In genomic region chr19:13024126-13024957, GRCh38 we compare ENCODE assay signal across 8 cellular contexts. TPM values are rescaled to one million over a fixed set of nuclear protein-coding genes. Genes with fewer than 3 reads are reported as not detected.
DNase-seq lines count a peak whose midpoint lies in the region; ATAC-seq, FAIRE-seq and TF ChIP-seq lines count a peak whose summit lies in the region.

No MANE protein-coding gene starts in this region.

- H3K9ac ChIP-seq in HepG2 (ENCODE audit: insufficient read depth, low read depth, low read length) = peak overlapping the region; percentile 46

- peak overlapping the region; percentile 98 for H3K27ac ChIP-seq in angular gyrus (ENCODE audit: low read depth, low read length)
- H3K27ac ChIP-seq in HepG2 (ENCODE audit: extremely low read length, insufficient read depth, low read length) = no peak overlapping the region

- peaks cover 15% of the 10 kb centered on the region for H3K4me1 Mint-ChIP-seq in activated T-cell treated with anti-CD3 and anti-CD28 coated beads, Interleukin-2, amount 50 U/mL, for 4 hours (ENCODE audit: low read depth)
- peaks cover 29% of the 10 kb centered on the region for H3K4me1 Mint-ChIP-seq in type B pancreatic cell (ENCODE audit: unreplicated experiment)

- peaks cover 34% of the 10 kb centered on the region for H3K27me3 Mint-ChIP-seq in activated T-cell treated with anti-CD3 and anti-CD28 coated beads, Interleukin-2, amount 50 U/mL, for 4 hours (ENCODE audit: low read depth)
- peaks cover 100% of the 10 kb centered on the region for H3K27me3 Mint-ChIP-seq in type B pancreatic cell

- no peaks in the 10 kb centered on the region for H3K9me3 Mint-ChIP-seq in activated T-cell treated with anti-CD3 and anti-CD28 coated beads, Interleukin-2, amount 50 U/mL, for 4 hours
- no peaks in the 10 kb centered on the region for H3K9me3 Mint-ChIP-seq in type B pancreatic cell

- H3K27ac Mint-ChIP-seq in type B pancreatic cell = peak overlapping the region; percentile 52

- peaks cover 33% of the 10 kb centered on the region for H3K79me2 ChIP-seq in HepG2 (ENCODE audit: insufficient read depth, low read length)

- H3K4me3 ChIP-seq in HepG2 (replicated peaks in 1 of 3; ENCODE audit: insufficient read depth in 1 of 3, low read depth in 2 of 3, low read length in 3 of 3) = peak overlapping the region in 1 of 3 experiments; percentile 12; a peak in 2 of 6 replicates

- H3K9me3 ChIP-seq in HepG2 (ENCODE audit: low read length) = no peaks in the 10 kb centered on the region

- TF ChIP-seq CTCF in HepG2 (CRISPR knock-in tag; IDR thresholded peaks at IDR 0.05) = no peak
- TF ChIP-seq CTCF in type B pancreatic cell (conservative IDR thresholded peaks at IDR 0.05) = no peak

- no peak for FAIRE-seq in HepG2 (lab: Jason Lieb, UNC)

- peak; percentile 38 to 43 for ATAC-seq in activated T-cell treated with anti-CD3 and anti-CD28 coated beads, Interleukin-2, amount 50 U/mL, for 4 hours
- ATAC-seq in HepG2 (no peak), HG03280 (IDR thresholded peaks at IDR 0.05; ENCODE audit: unreplicated experiment) (no peak)

- TF ChIP-seq EP300 in HepG2 (IDR thresholded peaks at IDR 0.05; ENCODE audit: low read depth in 2 of 2, low read length in 2 of 2) (no peak), HepG2 (CRISPR knock-in tag; IDR thresholded peaks at IDR 0.05; ENCODE audit: borderline replicate concordance) (no peak)

- H4K20me1 ChIP-seq in HepG2 (ENCODE audit: insufficient read depth, low read length) = no peaks in the 10 kb centered on the region

- no TSS peak for BruUV-seq in HepG2 (replicated peaks; lab: Mats Ljungman, UMichigan)

- DNase-seq in activated T-cell treated with anti-CD3 and anti-CD28 coated beads, Interleukin-2, amount 50 U/mL, for 4 hours = no peak
- DNase-seq in activated T-cell treated with anti-CD3 and anti-CD28 coated beads for 4 hours (no peak), HepG2 (ENCODE audit: low spot score) (no peak), type B pancreatic cell (ENCODE audit: extremely low spot score, unreplicated experiment) (no peak), mesenteric fat pad (ENCODE audit: low spot score) (no peak), NCI-H226 (no peak)

- H3K36me3 ChIP-seq in HepG2 (replicated peaks in 1 of 2; ENCODE audit: control insufficient read depth in 1 of 2, insufficient read depth in 2 of 2, low read length in 2 of 2) = peaks cover 1 to 21% of the 10 kb centered on the region in 2 experiments; a peak in 2 of 5 replicates

- 91% methylated on average over 37 of the region's 37 CpGs for WGBS in HepG2 (ENCODE audit: low lambda C conversion rate)

- no peak overlapping the region for H2AFZ ChIP-seq in HepG2 (ENCODE audit: low read length)

- no peak for TF ChIP-seq POLR2A in HepG2 (IDR thresholded peaks at IDR 0.05; ENCODE audit: insufficient read depth in 1 of 2, low read depth in 2 of 2, low read length in 2 of 2)

- peak overlapping the region; percentile 90 for H3K4me2 ChIP-seq in HepG2 (ENCODE audit: low read depth, low read length)

- intact Hi-C loops in HepG2 (cut with micrococcal nuclease; ENCODE audit: unreplicated experiment) = loop anchor here (5.0 kb wide), 1 partner anchor 38 kb away; no protein-coding TSS in a partner anchor

- peaks cover 10% of the 10 kb centered on the region for H3K36me3 Mint-ChIP-seq in activated T-cell treated with anti-CD3 and anti-CD28 coated beads, Interleukin-2, amount 50 U/mL, for 4 hours (ENCODE audit: insufficient read depth)
- H3K36me3 Mint-ChIP-seq in type B pancreatic cell = peaks cover 11% of the 10 kb centered on the region

- peak overlapping the region; percentile 11 for H3K4me3 Mint-ChIP-seq in activated T-cell treated with anti-CD3 and anti-CD28 coated beads, Interleukin-2, amount 50 U/mL, for 4 hours
- H3K4me3 Mint-ChIP-seq in type B pancreatic cell = peak overlapping the region; percentile 78

- no peaks in the 10 kb centered on the region for H3K27me3 ChIP-seq in HepG2 (ENCODE audit: control insufficient read depth in 1 of 2, insufficient read depth in 2 of 2, low read length in 2 of 2)

- H3K4me1 ChIP-seq in HepG2 (ENCODE audit: insufficient read depth, low read length) = peaks cover 87% of the 10 kb centered on the region

- no peak for TF ChIP-seq RAD21 in HepG2 (CRISPR knock-in tag; IDR thresholded peaks at IDR 0.05)

- POLR2A ChIA-PET in HepG2 (lab: Yijun Ruan, JAX) = interaction anchor here (0.9 to 3.6 kb wide), 2 partner anchors 26 to 37 kb away, joined by 3 to 31 read pairs; no protein-coding TSS in a partner anchor

- in situ Hi-C loops in HepG2 (cut with HindIII; ENCODE audit: extremely low pct_ligation_motif_present, low pct_unique_long_range_greater_than_20kb) = loop anchor here (5.0 kb wide), 2 partner anchors 37 to 38 kb away; no protein-coding TSS in a partner anchor

- CTCF ChIA-PET in HepG2 (lab: Yijun Ruan, JAX; ENCODE audit: low intra/inter-chr PET ratio, low total read pairs) = no interaction called here

TF ChIP-seq in HepG2, 621 proteins besides CTCF, POLR2A, EP300 and RAD21:
- TF ChIP-seq RBFOX2 (IDR thresholded peaks at IDR 0.05; ENCODE audit: low read depth, low read length) (peak; percentile 34; the same call in 1 of the 2 replicates), IRF9 (CRISPR knock-in tag; IDR thresholded peaks at IDR 0.05; ENCODE audit: borderline replicate concordance) (no peak), AGO2 (optimal IDR thresholded peaks at IDR 0.05; ENCODE audit: low read depth, low read length) (peak; percentile 78), ZBTB38 (CRISPR knock-in tag; IDR thresholded peaks at IDR 0.05) (peak; percentile 88)

RNA-seq across cellular contexts. Expression of gene NFIX, which starts 29.1 kb away (rescaled TPM):
- total RNA-seq in activated T-cell treated with anti-CD3 and anti-CD28 coated beads, Interleukin-2, amount 50 U/mL, for 4 hours = 10 to 100 TPM; 11.1 to 20.4 (median 16.1) TPM
- total RNA-seq in HepG2 (2016; rRNA removed; fragmentation: Illumina TruSeq; extraction: Trizol) = 5.4 and 5.6 TPM in 2 replicates
- total RNA-seq in HepG2 (2016; cell fraction: cytosol; rRNA removed; fragmentation: Illumina TruSeq; extraction: Trizol; ENCODE audit: low read depth) = 16.3 and 20.2 TPM in 2 replicates
- 4.6 and 4.7 TPM in 2 replicates for total RNA-seq in HepG2 (2016; cell fraction: insoluble cytoplasmic fraction; rRNA removed; fragmentation: Illumina TruSeq; extraction: Trizol)
- 6.7 and 9.2 TPM in 2 replicates for total RNA-seq in HepG2 (2016; cell fraction: membrane; rRNA removed; fragmentation: Illumina TruSeq; extraction: Trizol)
- 4.9 and 6.0 TPM in 2 replicates for total RNA-seq in HepG2 (2016; cell fraction: nucleus; rRNA removed; fragmentation: Illumina TruSeq; extraction: Trizol)
- polyA plus RNA-seq in HepG2 (2011; rRNA removed) = 3.0 and 3.4 TPM in 2 replicates
- 1.4 and 1.6 TPM in 2 replicates for polyA plus RNA-seq in HepG2 (2011; cell fraction: cytosol; rRNA removed)
- polyA plus RNA-seq in HepG2 (2011; cell fraction: nucleus; rRNA removed) = 11.0 and 14.0 TPM in 2 replicates
- 9.0 and 12.2 TPM in 2 replicates for polyA plus RNA-seq in HepG2 (2012)
- 0.70 and 0.93 TPM in 2 replicates for polyA plus RNA-seq in HepG2 (2016; cell fraction: cytosol; fragmentation: Illumina TruSeq; extraction: Trizol; ENCODE audit: low read depth)
- 8.8 and 11.9 TPM in 2 replicates for polyA plus RNA-seq in HepG2 (2016; cell fraction: insoluble cytoplasmic fraction; fragmentation: Illumina TruSeq; extraction: Trizol; ENCODE audit: low read depth)
- 3.1 and 4.9 TPM in 2 replicates for polyA plus RNA-seq in HepG2 (2016; cell fraction: membrane; fragmentation: Illumina TruSeq; extraction: Trizol; ENCODE audit: low read depth)
- polyA plus RNA-seq in HepG2 (2016; cell fraction: nucleus; fragmentation: Illumina TruSeq; extraction: Trizol; ENCODE audit: insufficient read depth, low read depth) = 14.6 and 14.7 TPM in 2 replicates
- 0.82 and 6.2 TPM in 2 replicates for polyA minus RNA-seq in HepG2 (2011; rRNA and poly(A)+ RNA removed; ENCODE audit: low replicate concordance)
- polyA minus RNA-seq in HepG2 (2011; cell fraction: cytosol; rRNA and poly(A)+ RNA removed) = 5.0 and 6.2 TPM in 2 replicates
- 6.8 and 7.7 TPM in 2 replicates for polyA minus RNA-seq in HepG2 (2011; cell fraction: nucleus; rRNA and poly(A)+ RNA removed)
- 4.2 and 12.4 TPM in 2 replicates for total RNA-seq in type B pancreatic cell (ENCODE audit: low replicate concordance)
- 166 TPM for total RNA-seq in mesenteric fat pad

RNA-seq across cellular contexts. Expression of gene DAND5, which starts 55.0 kb away (rescaled TPM):
- total RNA-seq in activated T-cell treated with anti-CD3 and anti-CD28 coated beads, Interleukin-2, amount 50 U/mL, for 4 hours = not detected
- not detected in 2 replicates for total RNA-seq in HepG2 (2016; rRNA removed; fragmentation: Illumina TruSeq; extraction: Trizol)
- not detected in 2 replicates for total RNA-seq in HepG2 (2016; cell fraction: cytosol; rRNA removed; fragmentation: Illumina TruSeq; extraction: Trizol; ENCODE audit: low read depth)
- not detected in 2 replicates for total RNA-seq in HepG2 (2016; cell fraction: insoluble cytoplasmic fraction; rRNA removed; fragmentation: Illumina TruSeq; extraction: Trizol)
- not detected in 2 replicates for total RNA-seq in HepG2 (2016; cell fraction: membrane; rRNA removed; fragmentation: Illumina TruSeq; extraction: Trizol)
- total RNA-seq in HepG2 (2016; cell fraction: nucleus; rRNA removed; fragmentation: Illumina TruSeq; extraction: Trizol) = not detected in 2 replicates
- polyA plus RNA-seq in HepG2 (2011; rRNA removed) = 0.04 TPM in 1 of 2 replicates, not detected in the other
- 0.03 and 0.04 TPM in 2 replicates for polyA plus RNA-seq in HepG2 (2011; cell fraction: cytosol; rRNA removed)
- 0.10 and 0.13 TPM in 2 replicates for polyA plus RNA-seq in HepG2 (2011; cell fraction: nucleus; rRNA removed)
- not detected in 2 replicates for polyA plus RNA-seq in HepG2 (2012)
- not detected in 2 replicates for polyA plus RNA-seq in HepG2 (2016; cell fraction: cytosol; fragmentation: Illumina TruSeq; extraction: Trizol; ENCODE audit: low read depth)
- polyA plus RNA-seq in HepG2 (2016; cell fraction: insoluble cytoplasmic fraction; fragmentation: Illumina TruSeq; extraction: Trizol; ENCODE audit: low read depth) = not detected in 2 replicates
- polyA plus RNA-seq in HepG2 (2016; cell fraction: membrane; fragmentation: Illumina TruSeq; extraction: Trizol; ENCODE audit: low read depth) = not detected in 2 replicates
- not detected in 2 replicates for polyA plus RNA-seq in HepG2 (2016; cell fraction: nucleus; fragmentation: Illumina TruSeq; extraction: Trizol; ENCODE audit: insufficient read depth, low read depth)
- polyA minus RNA-seq in HepG2 (2011; rRNA and poly(A)+ RNA removed; ENCODE audit: low replicate concordance) = 0.40 TPM in 1 of 2 replicates, not detected in the other
- polyA minus RNA-seq in HepG2 (2011; cell fraction: cytosol; rRNA and poly(A)+ RNA removed) = not detected in 2 replicates
- not detected in 2 replicates for polyA minus RNA-seq in HepG2 (2011; cell fraction: nucleus; rRNA and poly(A)+ RNA removed)
- total RNA-seq in type B pancreatic cell (ENCODE audit: low replicate concordance) = not detected in 2 replicates
- total RNA-seq in mesenteric fat pad = not detected

Comparison
In these comparisons a context has a peak if more than half of its experiments do, and no peak if none do; other contexts are left out.
1. ATAC-seq: peak in activated T-cell treated with anti-CD3 and anti-CD28 coated beads, Interleukin-2, amount 50 U/mL, for 4 hours (2 of 2); none in HepG2 (single experiment) and HG03280 (single experiment).